In the genomic region with DNA sequence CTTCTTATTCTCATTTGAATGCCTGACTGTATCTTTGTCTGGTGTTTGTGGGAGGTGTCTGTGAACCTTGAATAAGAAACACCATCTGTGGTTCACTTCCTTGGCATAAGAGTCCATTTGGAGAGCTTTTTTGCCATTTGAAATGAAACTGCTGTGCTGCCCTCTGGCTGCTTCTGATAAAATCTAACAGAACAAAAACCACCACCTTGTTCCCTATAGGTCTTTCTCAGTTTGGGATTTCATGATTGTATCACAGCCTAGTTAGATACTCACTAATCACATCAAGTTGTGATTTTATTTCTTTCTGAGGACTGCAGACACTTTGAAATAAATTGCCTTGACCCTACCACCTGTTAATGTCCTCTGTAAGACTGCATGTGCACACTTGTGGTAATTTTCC, we compare ENCODE assay signal across 11 cellular contexts.
DNase-seq lines count a peak whose midpoint lies in the region; ATAC-seq lines count a peak whose summit lies in the region.
"Had no signal": no experiment of that assay in that cellular context is flagged by ENCODE, and none has a peak within 500 bp of the region (broad histone marks: within the 10 kb centered on the region; RNA-seq: fewer than 3 reads in every experiment).

No MANE protein-coding gene starts in this region.

- no peak for ATAC-seq in activated CD4-positive, CD25-positive, alpha-beta regulatory T cell treated with anti-CD3 and anti-CD28 coated beads, Interleukin-2, amount 50 U/mL, for 24 hours
- ATAC-seq in HG03354 (IDR thresholded peaks at IDR 0.05; ENCODE audit: poor library complexity, severe bottlenecking, unreplicated experiment) (no peak), GM18517 (IDR thresholded peaks at IDR 0.05; ENCODE audit: unreplicated experiment) (no peak)
- ATAC-seq: naive thymus-derived CD8-positive, alpha-beta T cell had no signal

- DNase-seq in ELR (ENCODE audit: low read depth) (peak; percentile 3), NCI-H226 (peak; percentile 26), fibroblast of gingiva (ENCODE audit: low read depth) (peak; percentile 7), pons (ENCODE audit: low spot score) (peak; percentile 86), NCI-H2081 (lab: John Stamatoyannopoulos, UW) (no peak)
- DNase-seq: activated CD4-positive, alpha-beta T cell treated with anti-CD3 and anti-CD28 coated beads for 48 hours; colonic mucosa; naive thymus-derived CD8-positive, alpha-beta T cell had no signal

Comparison
In these comparisons a context has a peak if more than half of its experiments do, and no peak if none do; other contexts are left out.
1. DNase-seq: peak in ELR (single experiment), NCI-H226 (single experiment), fibroblast of gingiva (single experiment) and pons (single experiment); none in NCI-H2081 (0 of 2).